ENCODE assay signal across 1 cellular context in the genomic region with DNA sequence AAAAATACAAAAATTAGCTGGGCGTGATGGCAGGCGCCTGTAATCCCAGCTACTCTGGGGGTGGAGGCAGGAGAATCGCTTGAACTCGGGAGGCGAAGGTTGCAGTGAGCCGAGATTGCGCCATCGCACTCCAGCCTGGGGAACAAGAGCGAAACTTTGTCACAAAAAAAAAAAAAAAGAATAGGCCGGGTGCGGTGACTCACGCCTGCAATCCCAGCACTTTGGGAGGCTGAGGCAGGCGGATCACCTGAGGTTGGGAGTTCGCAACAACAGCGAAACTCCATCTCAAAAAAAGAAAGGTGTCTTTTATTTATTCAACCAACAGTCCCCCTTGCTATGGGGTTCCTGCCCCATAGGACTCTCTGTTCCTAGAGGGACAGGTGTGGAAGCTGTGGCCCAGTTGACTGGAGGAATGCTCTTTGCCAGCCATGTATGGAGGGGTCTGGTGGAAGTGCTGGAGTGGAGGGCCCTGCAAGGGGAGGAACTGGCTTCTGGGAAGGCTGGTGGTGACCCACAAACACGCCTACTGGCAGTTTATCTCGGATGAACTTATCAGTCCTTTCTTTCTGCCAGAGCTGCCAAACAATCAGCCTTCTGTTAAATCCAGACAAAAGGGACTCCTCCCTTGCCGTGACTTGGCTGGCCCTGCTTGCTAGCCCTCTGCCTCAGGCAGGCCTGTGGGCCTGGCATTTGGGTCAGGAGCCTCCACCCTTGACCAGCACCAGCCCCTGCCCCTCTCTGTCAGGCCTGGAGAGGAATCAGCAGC.
TF ChIP-seq lines count a peak whose summit lies in the region.

No MANE protein-coding gene starts in this region.

TF ChIP-seq in HepG2, 621 proteins besides CTCF, POLR2A, EP300 and RAD21 (continued from another document and continues in another):
- TF ChIP-seq, protein P1, sequence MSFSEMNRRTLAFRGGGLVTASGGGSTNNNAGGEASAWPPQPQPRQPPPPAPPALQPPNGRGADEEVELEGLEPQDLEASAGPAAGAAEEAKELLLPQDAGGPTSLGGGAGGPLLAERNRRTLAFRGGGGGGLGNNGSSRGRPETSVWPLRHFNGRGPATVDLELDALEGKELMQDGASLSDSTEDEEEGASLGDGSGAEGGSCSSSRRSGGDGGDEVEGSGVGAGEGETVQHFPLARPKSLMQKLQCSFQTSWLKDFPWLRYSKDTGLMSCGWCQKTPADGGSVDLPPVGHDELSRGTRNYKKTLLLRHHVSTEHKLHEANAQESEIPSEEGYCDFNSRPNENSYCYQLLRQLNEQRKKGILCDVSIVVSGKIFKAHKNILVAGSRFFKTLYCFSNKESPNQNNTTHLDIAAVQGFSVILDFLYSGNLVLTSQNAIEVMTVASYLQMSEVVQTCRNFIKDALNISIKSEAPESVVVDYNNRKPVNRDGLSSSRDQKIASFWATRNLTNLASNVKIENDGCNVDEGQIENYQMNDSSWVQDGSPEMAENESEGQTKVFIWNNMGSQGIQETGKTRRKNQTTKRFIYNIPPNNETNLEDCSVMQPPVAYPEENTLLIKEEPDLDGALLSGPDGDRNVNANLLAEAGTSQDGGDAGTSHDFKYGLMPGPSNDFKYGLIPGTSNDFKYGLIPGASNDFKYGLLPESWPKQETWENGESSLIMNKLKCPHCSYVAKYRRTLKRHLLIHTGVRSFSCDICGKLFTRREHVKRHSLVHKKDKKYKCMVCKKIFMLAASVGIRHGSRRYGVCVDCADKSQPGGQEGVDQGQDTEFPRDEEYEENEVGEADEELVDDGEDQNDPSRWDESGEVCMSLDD (CRISPR knock-in tag; IDR thresholded peaks at IDR 0.05; ENCODE audit: borderline replicate concordance): 0 out of 2 replicates have a peak, but pooled peaks have one; percentile 28
- TF ChIP-seq MEIS1 (CRISPR knock-in tag; IDR thresholded peaks at IDR 0.05; ENCODE audit: borderline replicate concordance) (no peak), BRD4 (CRISPR knock-in tag; IDR thresholded peaks at IDR 0.05) (no peak), ZSCAN9 (CRISPR knock-in tag; IDR thresholded peaks at IDR 0.05; ENCODE audit: borderline replicate concordance) (no peak), IKZF4 (CRISPR knock-in tag; IDR thresholded peaks at IDR 0.05; ENCODE audit: borderline replicate concordance, low read depth, not compliant biosample characterization) (peak; percentile 74), NCOA2 (CRISPR knock-in tag; IDR thresholded peaks at IDR 0.05) (peak; percentile 44; the same call in 1 of the 2 replicates), NBN (conservative IDR thresholded peaks at IDR 0.05) (no peak), MBD4 (IDR thresholded peaks at IDR 0.05; ENCODE audit: borderline replicate concordance, low read length) (no peak), ZNF773 (CRISPR knock-in tag; IDR thresholded peaks at IDR 0.05; ENCODE audit: borderline replicate concordance) (no peak), EED (CRISPR knock-in tag; IDR thresholded peaks at IDR 0.05) (no peak), ZNF430 (CRISPR knock-in tag; IDR thresholded peaks at IDR 0.05) (no peak), HNRNPH1 (optimal IDR thresholded peaks at IDR 0.05; ENCODE audit: low read depth, low read length) (no peak), ZNF496 (CRISPR knock-in tag; IDR thresholded peaks at IDR 0.05; ENCODE audit: insufficient replicate concordance) (no peak), ZNF788 (CRISPR knock-in tag; IDR thresholded peaks at IDR 0.05; ENCODE audit: borderline replicate concordance) (no peak), MIER2 (CRISPR knock-in tag; IDR thresholded peaks at IDR 0.05) (no peak), NR2F6 (IDR thresholded peaks at IDR 0.05) (no peak), NR2F6 (CRISPR knock-in tag; IDR thresholded peaks at IDR 0.05) (0 out of 2 replicates have a peak, but pooled peaks have one; percentile 19), SNRNP70 (IDR thresholded peaks at IDR 0.05; ENCODE audit: low read depth, low read length) (no peak), PTBP1 (IDR thresholded peaks at IDR 0.05; ENCODE audit: low read depth, low read length, poor library complexity, severe bottlenecking) (no peak), PRPF4 (IDR thresholded peaks at IDR 0.05; ENCODE audit: low read depth, low read length, poor library complexity, severe bottlenecking) (no peak), KLF13 (CRISPR knock-in tag; IDR thresholded peaks at IDR 0.05) (no peak), ZNF337 (CRISPR knock-in tag; IDR thresholded peaks at IDR 0.05; ENCODE audit: borderline replicate concordance, low read depth) (0 out of 2 replicates have a peak, but pooled peaks have one; percentile 43), ZNF772 (CRISPR knock-in tag; IDR thresholded peaks at IDR 0.05) (no peak), ZNF101 (CRISPR knock-in tag; IDR thresholded peaks at IDR 0.05; ENCODE audit: borderline replicate concordance, low read depth) (no peak), ZNF552 (CRISPR knock-in tag; IDR thresholded peaks at IDR 0.05; ENCODE audit: borderline replicate concordance) (no peak), ZSCAN31 (CRISPR knock-in tag; IDR thresholded peaks at IDR 0.05; ENCODE audit: low read depth) (no peak), ZMYM2 (CRISPR knock-in tag; IDR thresholded peaks at IDR 0.05) (peak; percentile 72; the same call in 1 of the 2 replicates), ZSCAN20 (CRISPR knock-in tag; IDR thresholded peaks at IDR 0.05; ENCODE audit: borderline replicate concordance) (no peak)
- TF ChIP-seq, protein P2, sequence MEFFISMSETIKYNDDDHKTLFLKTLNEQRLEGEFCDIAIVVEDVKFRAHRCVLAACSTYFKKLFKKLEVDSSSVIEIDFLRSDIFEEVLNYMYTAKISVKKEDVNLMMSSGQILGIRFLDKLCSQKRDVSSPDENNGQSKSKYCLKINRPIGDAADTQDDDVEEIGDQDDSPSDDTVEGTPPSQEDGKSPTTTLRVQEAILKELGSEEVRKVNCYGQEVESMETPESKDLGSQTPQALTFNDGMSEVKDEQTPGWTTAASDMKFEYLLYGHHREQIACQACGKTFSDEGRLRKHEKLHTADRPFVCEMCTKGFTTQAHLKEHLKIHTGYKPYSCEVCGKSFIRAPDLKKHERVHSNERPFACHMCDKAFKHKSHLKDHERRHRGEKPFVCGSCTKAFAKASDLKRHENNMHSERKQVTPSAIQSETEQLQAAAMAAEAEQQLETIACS (CRISPR knock-in tag; IDR thresholded peaks at IDR 0.05): no peak; the same call in 1 of the 2 replicates
- TF ChIP-seq, protein P3, sequence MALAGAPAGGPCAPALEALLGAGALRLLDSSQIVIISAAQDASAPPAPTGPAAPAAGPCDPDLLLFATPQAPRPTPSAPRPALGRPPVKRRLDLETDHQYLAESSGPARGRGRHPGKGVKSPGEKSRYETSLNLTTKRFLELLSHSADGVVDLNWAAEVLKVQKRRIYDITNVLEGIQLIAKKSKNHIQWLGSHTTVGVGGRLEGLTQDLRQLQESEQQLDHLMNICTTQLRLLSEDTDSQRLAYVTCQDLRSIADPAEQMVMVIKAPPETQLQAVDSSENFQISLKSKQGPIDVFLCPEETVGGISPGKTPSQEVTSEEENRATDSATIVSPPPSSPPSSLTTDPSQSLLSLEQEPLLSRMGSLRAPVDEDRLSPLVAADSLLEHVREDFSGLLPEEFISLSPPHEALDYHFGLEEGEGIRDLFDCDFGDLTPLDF (CRISPR knock-in tag; IDR thresholded peaks at IDR 0.05): no peak
- TF ChIP-seq, protein P4, sequence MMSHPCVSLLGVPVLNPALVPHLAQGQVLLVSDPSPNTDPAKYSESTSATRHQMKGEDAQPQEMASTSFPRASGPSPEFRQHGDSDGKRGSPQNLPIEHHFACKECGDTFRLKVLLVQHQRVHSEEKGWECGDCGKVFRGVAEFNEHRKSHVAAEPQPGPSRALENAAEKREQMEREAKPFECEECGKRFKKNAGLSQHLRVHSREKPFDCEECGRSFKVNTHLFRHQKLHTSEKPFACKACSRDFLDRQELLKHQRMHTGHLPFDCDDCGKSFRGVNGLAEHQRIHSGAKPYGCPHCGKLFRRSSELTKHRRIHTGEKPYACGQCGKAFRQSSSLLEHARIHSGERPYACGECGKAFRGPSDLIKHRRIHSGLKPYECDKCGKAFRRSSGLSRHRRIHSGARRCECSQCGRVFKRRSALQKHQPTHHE (CRISPR knock-in tag; IDR thresholded peaks at IDR 0.05; ENCODE audit: borderline replicate concordance): no peak
- TF ChIP-seq, protein P5, sequence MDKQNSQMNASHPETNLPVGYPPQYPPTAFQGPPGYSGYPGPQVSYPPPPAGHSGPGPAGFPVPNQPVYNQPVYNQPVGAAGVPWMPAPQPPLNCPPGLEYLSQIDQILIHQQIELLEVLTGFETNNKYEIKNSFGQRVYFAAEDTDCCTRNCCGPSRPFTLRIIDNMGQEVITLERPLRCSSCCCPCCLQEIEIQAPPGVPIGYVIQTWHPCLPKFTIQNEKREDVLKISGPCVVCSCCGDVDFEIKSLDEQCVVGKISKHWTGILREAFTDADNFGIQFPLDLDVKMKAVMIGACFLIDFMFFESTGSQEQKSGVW (CRISPR knock-in tag; IDR thresholded peaks at IDR 0.05; ENCODE audit: borderline replicate concordance): no peak
- TF ChIP-seq, protein P6, sequence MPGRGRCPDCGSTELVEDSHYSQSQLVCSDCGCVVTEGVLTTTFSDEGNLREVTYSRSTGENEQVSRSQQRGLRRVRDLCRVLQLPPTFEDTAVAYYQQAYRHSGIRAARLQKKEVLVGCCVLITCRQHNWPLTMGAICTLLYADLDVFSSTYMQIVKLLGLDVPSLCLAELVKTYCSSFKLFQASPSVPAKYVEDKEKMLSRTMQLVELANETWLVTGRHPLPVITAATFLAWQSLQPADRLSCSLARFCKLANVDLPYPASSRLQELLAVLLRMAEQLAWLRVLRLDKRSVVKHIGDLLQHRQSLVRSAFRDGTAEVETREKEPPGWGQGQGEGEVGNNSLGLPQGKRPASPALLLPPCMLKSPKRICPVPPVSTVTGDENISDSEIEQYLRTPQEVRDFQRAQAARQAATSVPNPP (CRISPR knock-in tag; IDR thresholded peaks at IDR 0.05): no peak
- TF ChIP-seq, protein P7, sequence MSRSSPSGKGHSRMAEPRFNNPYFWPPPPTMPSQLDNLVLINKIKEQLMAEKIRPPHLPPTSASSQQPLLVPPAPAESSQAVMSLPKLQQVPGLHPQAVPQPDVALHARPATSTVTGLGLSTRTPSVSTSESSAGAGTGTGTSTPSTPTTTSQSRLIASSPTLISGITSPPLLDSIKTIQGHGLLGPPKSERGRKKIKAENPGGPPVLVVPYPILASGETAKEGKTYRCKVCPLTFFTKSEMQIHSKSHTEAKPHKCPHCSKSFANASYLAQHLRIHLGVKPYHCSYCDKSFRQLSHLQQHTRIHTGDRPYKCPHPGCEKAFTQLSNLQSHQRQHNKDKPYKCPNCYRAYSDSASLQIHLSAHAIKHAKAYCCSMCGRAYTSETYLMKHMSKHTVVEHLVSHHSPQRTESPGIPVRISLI (CRISPR knock-in tag; IDR thresholded peaks at IDR 0.05; ENCODE audit: borderline replicate concordance): peak; percentile 91
- TF ChIP-seq, protein P8, sequence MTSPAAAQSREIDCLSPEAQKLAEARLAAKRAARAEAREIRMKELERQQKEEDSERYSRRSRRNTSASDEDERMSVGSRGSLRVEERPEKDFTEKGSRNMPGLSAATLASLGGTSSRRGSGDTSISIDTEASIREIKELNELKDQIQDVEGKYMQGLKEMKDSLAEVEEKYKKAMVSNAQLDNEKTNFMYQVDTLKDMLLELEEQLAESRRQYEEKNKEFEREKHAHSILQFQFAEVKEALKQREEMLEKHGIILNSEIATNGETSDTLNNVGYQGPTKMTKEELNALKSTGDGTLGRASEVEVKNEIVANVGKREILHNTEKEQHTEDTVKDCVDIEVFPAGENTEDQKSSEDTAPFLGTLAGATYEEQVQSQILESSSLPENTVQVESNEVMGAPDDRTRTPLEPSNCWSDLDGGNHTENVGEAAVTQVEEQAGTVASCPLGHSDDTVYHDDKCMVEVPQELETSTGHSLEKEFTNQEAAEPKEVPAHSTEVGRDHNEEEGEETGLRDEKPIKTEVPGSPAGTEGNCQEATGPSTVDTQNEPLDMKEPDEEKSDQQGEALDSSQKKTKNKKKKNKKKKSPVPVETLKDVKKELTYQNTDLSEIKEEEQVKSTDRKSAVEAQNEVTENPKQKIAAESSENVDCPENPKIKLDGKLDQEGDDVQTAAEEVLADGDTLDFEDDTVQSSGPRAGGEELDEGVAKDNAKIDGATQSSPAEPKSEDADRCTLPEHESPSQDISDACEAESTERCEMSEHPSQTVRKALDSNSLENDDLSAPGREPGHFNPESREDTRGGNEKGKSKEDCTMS (CRISPR knock-in tag; conservative IDR thresholded peaks at IDR 0.05): no peak
- TF ChIP-seq, protein P9, sequence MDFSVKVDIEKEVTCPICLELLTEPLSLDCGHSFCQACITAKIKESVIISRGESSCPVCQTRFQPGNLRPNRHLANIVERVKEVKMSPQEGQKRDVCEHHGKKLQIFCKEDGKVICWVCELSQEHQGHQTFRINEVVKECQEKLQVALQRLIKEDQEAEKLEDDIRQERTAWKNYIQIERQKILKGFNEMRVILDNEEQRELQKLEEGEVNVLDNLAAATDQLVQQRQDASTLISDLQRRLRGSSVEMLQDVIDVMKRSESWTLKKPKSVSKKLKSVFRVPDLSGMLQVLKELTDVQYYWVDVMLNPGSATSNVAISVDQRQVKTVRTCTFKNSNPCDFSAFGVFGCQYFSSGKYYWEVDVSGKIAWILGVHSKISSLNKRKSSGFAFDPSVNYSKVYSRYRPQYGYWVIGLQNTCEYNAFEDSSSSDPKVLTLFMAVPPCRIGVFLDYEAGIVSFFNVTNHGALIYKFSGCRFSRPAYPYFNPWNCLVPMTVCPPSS (IDR thresholded peaks at IDR 0.05): no peak
- TF ChIP-seq, protein P10, sequence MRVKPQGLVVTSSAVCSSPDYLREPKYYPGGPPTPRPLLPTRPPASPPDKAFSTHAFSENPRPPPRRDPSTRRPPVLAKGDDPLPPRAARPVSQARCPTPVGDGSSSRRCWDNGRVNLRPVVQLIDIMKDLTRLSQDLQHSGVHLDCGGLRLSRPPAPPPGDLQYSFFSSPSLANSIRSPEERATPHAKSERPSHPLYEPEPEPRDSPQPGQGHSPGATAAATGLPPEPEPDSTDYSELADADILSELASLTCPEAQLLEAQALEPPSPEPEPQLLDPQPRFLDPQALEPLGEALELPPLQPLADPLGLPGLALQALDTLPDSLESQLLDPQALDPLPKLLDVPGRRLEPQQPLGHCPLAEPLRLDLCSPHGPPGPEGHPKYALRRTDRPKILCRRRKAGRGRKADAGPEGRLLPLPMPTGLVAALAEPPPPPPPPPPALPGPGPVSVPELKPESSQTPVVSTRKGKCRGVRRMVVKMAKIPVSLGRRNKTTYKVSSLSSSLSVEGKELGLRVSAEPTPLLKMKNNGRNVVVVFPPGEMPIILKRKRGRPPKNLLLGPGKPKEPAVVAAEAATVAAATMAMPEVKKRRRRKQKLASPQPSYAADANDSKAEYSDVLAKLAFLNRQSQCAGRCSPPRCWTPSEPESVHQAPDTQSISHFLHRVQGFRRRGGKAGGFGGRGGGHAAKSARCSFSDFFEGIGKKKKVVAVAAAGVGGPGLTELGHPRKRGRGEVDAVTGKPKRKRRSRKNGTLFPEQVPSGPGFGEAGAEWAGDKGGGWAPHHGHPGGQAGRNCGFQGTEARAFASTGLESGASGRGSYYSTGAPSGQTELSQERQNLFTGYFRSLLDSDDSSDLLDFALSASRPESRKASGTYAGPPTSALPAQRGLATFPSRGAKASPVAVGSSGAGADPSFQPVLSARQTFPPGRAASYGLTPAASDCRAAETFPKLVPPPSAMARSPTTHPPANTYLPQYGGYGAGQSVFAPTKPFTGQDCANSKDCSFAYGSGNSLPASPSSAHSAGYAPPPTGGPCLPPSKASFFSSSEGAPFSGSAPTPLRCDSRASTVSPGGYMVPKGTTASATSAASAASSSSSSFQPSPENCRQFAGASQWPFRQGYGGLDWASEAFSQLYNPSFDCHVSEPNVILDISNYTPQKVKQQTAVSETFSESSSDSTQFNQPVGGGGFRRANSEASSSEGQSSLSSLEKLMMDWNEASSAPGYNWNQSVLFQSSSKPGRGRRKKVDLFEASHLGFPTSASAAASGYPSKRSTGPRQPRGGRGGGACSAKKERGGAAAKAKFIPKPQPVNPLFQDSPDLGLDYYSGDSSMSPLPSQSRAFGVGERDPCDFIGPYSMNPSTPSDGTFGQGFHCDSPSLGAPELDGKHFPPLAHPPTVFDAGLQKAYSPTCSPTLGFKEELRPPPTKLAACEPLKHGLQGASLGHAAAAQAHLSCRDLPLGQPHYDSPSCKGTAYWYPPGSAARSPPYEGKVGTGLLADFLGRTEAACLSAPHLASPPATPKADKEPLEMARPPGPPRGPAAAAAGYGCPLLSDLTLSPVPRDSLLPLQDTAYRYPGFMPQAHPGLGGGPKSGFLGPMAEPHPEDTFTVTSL (CRISPR knock-in tag; IDR thresholded peaks at IDR 0.05; ENCODE audit: borderline replicate concordance): no peak
